In the genomic region with DNA sequence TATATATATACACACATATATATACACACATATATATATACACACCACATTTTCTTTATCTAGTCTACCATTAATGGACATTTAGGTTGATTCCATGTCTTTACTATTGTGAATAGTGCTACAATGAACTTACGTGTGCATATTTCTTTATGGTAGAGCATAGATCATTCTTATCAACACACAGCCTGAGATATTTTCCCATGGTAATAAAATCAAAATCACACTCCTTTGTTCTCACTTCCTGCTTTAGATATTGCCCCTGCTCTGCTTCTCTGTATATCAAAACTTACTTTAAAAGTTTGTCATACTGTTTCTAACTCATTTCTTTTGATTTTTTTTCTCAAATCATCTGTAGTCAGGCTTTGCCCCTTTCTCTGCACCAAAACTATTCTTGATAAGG, we compare ENCODE assay signal across 27 cellular contexts.
"Had no signal": no experiment of that assay in that cellular context is flagged by ENCODE, and none has a peak within 500 bp of the region (broad histone marks: within the 10 kb centered on the region; RNA-seq: fewer than 3 reads in every experiment).

No MANE protein-coding gene starts in this region.

- H3K27ac ChIP-seq: stomach, suprapubic skin, testis, thoracic aorta, thyroid gland, tibial artery, tibial nerve, transverse colon, upper lobe of left lung, upper lobe of right lung, uterus, vagina had no signal

- H3K27me3 ChIP-seq: stomach, suprapubic skin, testis, thyroid gland, tibial artery, tibial nerve, transverse colon, upper lobe of left lung, upper lobe of right lung, uterus, vagina had no signal

- DNase-seq: stimulated activated CD4-positive, alpha-beta T cell treated with anti-CD3 and anti-CD28 coated beads, Interleukin-2, amount 100 ng/mL, for 48 hours; stimulated activated CD4-positive, alpha-beta T cell treated with anti-CD3 and anti-CD28 coated beads, Interleukin-4, amount 100 ng/mL, for 1 hour; stimulated activated CD4-positive, alpha-beta T cell treated with anti-CD3 and anti-CD28 coated beads, Interleukin-4, amount 100 ng/mL, for 24 hours; stimulated activated CD4-positive, alpha-beta T cell treated with anti-CD3 and anti-CD28 coated beads, Interleukin-4, amount 100 ng/mL, for 4 hours; stimulated activated CD8-positive, alpha-beta memory T cell treated with anti-CD3 and anti-CD28 coated beads, Interleukin-4, amount 100 ng/mL, for 48 hours; stimulated activated naive B cell treated with anti-CD40 and anti-IgM and Interleukin-4, amounts not matched to agents 10 μg/mL and 1 μg/mL and 100 μg/mL, for 72 hours; stimulated activated naive CD4-positive, alpha-beta T cell; stimulated activated naive CD4-positive, alpha-beta T cell treated with Interleukin-2 at 50 U/mL for 16 hours; stimulated activated naive CD8-positive, alpha-beta T cell treated with anti-CD3 and anti-CD28 coated beads, Interleukin-15, amount 100 ng/mL, for 72 hours; stimulated activated naive CD8-positive, alpha-beta T cell treated with anti-CD3 and anti-CD28 coated beads, Interleukin-15, Interleukin-2, amounts not matched to agents 100 U/mL and 50 U/mL, for 24 hours; stomach; substantia nigra; testis; thyroid gland; tibial artery; transverse colon; trophoblast cell; upper lobe of left lung; upper lobe of right lung; uterus had no signal

- H3K36me3 ChIP-seq: stomach, suprapubic skin, thoracic aorta, thyroid gland, tibial artery, tibial nerve, transverse colon, upper lobe of left lung, upper lobe of right lung, uterus, vagina had no signal

- H3K4me1 ChIP-seq: stomach, suprapubic skin, testis, thyroid gland, tibial artery, tibial nerve, transverse colon, upper lobe of left lung, upper lobe of right lung, uterus, vagina had no signal

- H3K9me3 ChIP-seq: stomach, suprapubic skin, testis, thoracic aorta, thyroid gland, tibial artery, tibial nerve, transverse colon, upper lobe of left lung, upper lobe of right lung, uterus, vagina had no signal

- FAIRE-seq: urothelium cell line had no signal

- H3K4me3 ChIP-seq: stomach, suprapubic skin, testis, thoracic aorta, thyroid gland, tibial artery, tibial nerve, transverse colon, upper lobe of left lung, upper lobe of right lung, uterus, vagina had no signal

- ATAC-seq: stimulated activated effector memory CD8-positive, alpha-beta T cell treated with anti-CD3 and anti-CD28 coated beads, Interleukin-12 subunit alpha, Interleukin-12 subunit beta, amount 100 ng/mL, for 72 hours; stimulated activated memory B cell treated with anti-CD40 and anti-IgM and Interleukin-4, amounts not matched to agents 10 μg/mL and 1 μg/mL and 100 μg/mL, for 72 hours; stimulated activated naive B cell treated with anti-CD40 and anti-IgM and Interleukin-4, amounts not matched to agents 10 μg/mL and 1 μg/mL and 100 μg/mL, for 72 hours; stimulated activated naive CD8-positive, alpha-beta T cell treated with anti-CD3 and anti-CD28 coated beads, Interleukin-15, amount 100 ng/mL, for 72 hours; stimulated activated naive CD8-positive, alpha-beta T cell treated with anti-CD3 and anti-CD28 coated beads, Interleukin-15, Interleukin-2, amounts not matched to agents 100 U/mL and 50 U/mL, for 24 hours; upper lobe of right lung had no signal
